ENCODE assay signal across 25 cellular contexts in the genomic region with DNA sequence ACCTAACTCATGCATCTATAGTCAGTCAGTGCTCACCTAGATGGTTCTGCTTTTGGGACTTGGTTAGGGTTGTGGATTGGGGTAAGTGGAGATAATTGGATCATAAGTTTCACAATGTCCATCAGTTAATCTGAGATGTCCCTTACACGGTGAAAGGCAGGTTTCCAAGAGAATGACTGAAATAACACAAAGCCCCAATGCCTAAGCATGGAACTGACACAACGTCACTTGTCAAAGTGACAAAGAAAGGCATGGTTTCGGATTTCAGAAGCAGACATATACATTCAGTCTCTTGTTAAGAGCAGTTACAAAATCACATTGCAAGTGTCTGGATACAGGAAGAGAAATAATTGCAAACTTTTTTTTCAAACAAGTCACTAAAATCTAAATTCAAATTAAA.
"Had no signal": no experiment of that assay in that cellular context is flagged by ENCODE, and none has a peak within 500 bp of the region (broad histone marks: within the 10 kb centered on the region; RNA-seq: fewer than 3 reads in every experiment).

No MANE protein-coding gene starts in this region.

- H3K4me1 ChIP-seq: colonic mucosa had no signal

- H3K4me3 Mint-ChIP-seq: activated CD4-positive, alpha-beta T cell treated with anti-CD3 and anti-CD28 coated beads for 36 hours; activated CD8-positive, alpha-beta T cell treated with anti-CD3 and anti-CD28 coated beads for 36 hours; activated naive CD4-positive, alpha-beta T cell treated with anti-CD3 and anti-CD28 coated beads, Interleukin-2, amount 10 ng/mL, durations not matched to agents 7 days and 5 days; activated naive CD8-positive, alpha-beta T cell treated with anti-CD3 and anti-CD28 coated beads for 36 hours; activated T-cell treated with anti-CD3 and anti-CD28 coated beads, Interleukin-2, amount 50 U/mL, for 72 hours had no signal

- H3K4me3 ChIP-seq: colonic mucosa, MG63, SK-N-MC had no signal

- H3K9me3 ChIP-seq: colonic mucosa, MG63 had no signal

- H3K36me3 ChIP-seq: colonic mucosa, MG63, WERI-Rb-1 had no signal

- H3K36me3 Mint-ChIP-seq: activated naive CD4-positive, alpha-beta T cell treated with anti-CD3 and anti-CD28 coated beads, Interleukin-2, amount 10 ng/mL, durations not matched to agents 7 days and 5 days; activated naive CD8-positive, alpha-beta T cell treated with anti-CD3 and anti-CD28 coated beads for 36 hours had no signal

- H3K27ac ChIP-seq: colonic mucosa, SK-N-MC, WERI-Rb-1 had no signal

- H3K27me3 ChIP-seq: colonic mucosa, MG63 had no signal

- H3K27me3 Mint-ChIP-seq: activated CD4-positive, alpha-beta T cell treated with anti-CD3 and anti-CD28 coated beads for 36 hours; activated CD8-positive, alpha-beta T cell treated with anti-CD3 and anti-CD28 coated beads for 36 hours; activated naive CD4-positive, alpha-beta T cell treated with anti-CD3 and anti-CD28 coated beads, Interleukin-2, amount 10 ng/mL, durations not matched to agents 7 days and 5 days; activated naive CD8-positive, alpha-beta T cell treated with anti-CD3 and anti-CD28 coated beads for 36 hours had no signal

- ATAC-seq: activated CD4-positive, alpha-beta T cell treated with anti-CD3 and anti-CD28 coated beads for 36 hours; activated CD8-positive, alpha-beta T cell treated with anti-CD3 and anti-CD28 coated beads for 36 hours; activated T-cell treated with anti-CD3 and anti-CD28 coated beads, Interleukin-2, amount 50 U/mL, for 72 hours had no signal

- H3K4me1 Mint-ChIP-seq: activated CD4-positive, alpha-beta T cell treated with anti-CD3 and anti-CD28 coated beads for 36 hours; activated naive CD4-positive, alpha-beta T cell treated with anti-CD3 and anti-CD28 coated beads, Interleukin-2, amount 10 ng/mL, durations not matched to agents 7 days and 5 days; activated naive CD8-positive, alpha-beta T cell treated with anti-CD3 and anti-CD28 coated beads for 36 hours had no signal

- H3K27ac Mint-ChIP-seq: activated CD4-positive, alpha-beta T cell treated with anti-CD3 and anti-CD28 coated beads for 36 hours; activated CD8-positive, alpha-beta T cell treated with anti-CD3 and anti-CD28 coated beads for 36 hours; activated naive CD4-positive, alpha-beta T cell treated with anti-CD3 and anti-CD28 coated beads, Interleukin-2, amount 10 ng/mL, durations not matched to agents 7 days and 5 days; activated naive CD8-positive, alpha-beta T cell treated with anti-CD3 and anti-CD28 coated beads for 36 hours; activated T-cell treated with anti-CD3 and anti-CD28 coated beads, Interleukin-2, amount 50 U/mL, for 72 hours; activated T-helper 2 cell treated with anti-CD3 and anti-CD28 coated beads, Interferon-gamma antibody, Interleukin-2, Interleukin-4, amounts not matched to agents 10 μg/mL and 5 μg/mL and 100 μg/mL, durations not matched to agents 14 hours and 24 hours and 36 hours had no signal

- DNase-seq: activated CD4-positive, alpha-beta T cell treated with anti-CD3 and anti-CD28 coated beads for 36 hours; activated CD8-positive, alpha-beta memory T cell treated with anti-CD3 and anti-CD28 coated beads, Interleukin-2, amount 50 U/mL, for 4 hours; activated CD8-positive, alpha-beta T cell treated with anti-CD3 and anti-CD28 coated beads for 36 hours; activated gamma-delta T cell treated with Interleukin-2 at 50 U/mL for 16 hours; activated naive CD4-positive, alpha-beta T cell treated with anti-CD3 and anti-CD28 coated beads, Interleukin-2, amount 10 ng/mL, durations not matched to agents 7 days and 5 days; activated naive CD8-positive, alpha-beta T cell treated with anti-CD3 and anti-CD28 coated beads for 36 hours; activated T-cell treated with anti-CD3 and anti-CD28 coated beads, Interleukin-2, amount 50 U/mL, for 72 hours; anterior cingulate cortex; cerebellar nuclear complex; colonic mucosa; MG63; MV-4-11; NCI-H1092 treated with DMSO at 0.1 percent for 48 hours; NCI-H1417 treated with DMSO at 0.1 percent for 48 hours; NCI-H1694; NCI-H2029; NCI-H2171; NCI-H2227 treated with DMSO at 0.1 percent for 48 hours; NCI-H446 treated with DMSO at 0.1 percent for 48 hours; NCI-H526 treated with DMSO at 0.1 percent for 48 hours; SIG-M5; T-helper 1 cell; WERI-Rb-1 had no signal
